17 cellular contexts compared by ENCODE assay signal in genomic region chr1:169901119-169901518, GRCh38. TPM values are rescaled to one million over a fixed set of nuclear protein-coding genes. Genes with fewer than 3 reads are reported as not detected.
DNase-seq lines count a peak whose midpoint lies in the region; ATAC-seq, FAIRE-seq and TF ChIP-seq lines count a peak whose summit lies in the region.
"Had no signal": no experiment of that assay in that cellular context is flagged by ENCODE, and none has a peak within 500 bp of the region (broad histone marks: within the 10 kb centered on the region; RNA-seq: fewer than 3 reads in every experiment).

No MANE protein-coding gene starts in this region.

- H3K9ac ChIP-seq in liver (ENCODE audit: low read depth in 1 of 2, low read length in 2 of 2): no peak overlapping the region

- peak; percentile 91 for ATAC-seq in left colon
- no peak for ATAC-seq in left cardiac atrium
- ATAC-seq: GM23338, HCT116 had no signal

- H3K36me3 ChIP-seq in liver (ENCODE audit: control insufficient read depth in 4 of 4, insufficient read depth in 3 of 4, low read depth in 1 of 4, low read length in 3 of 4) (no peaks in the 10 kb centered on the region), small intestine (ENCODE audit: control insufficient read depth in 2 of 2, insufficient read depth in 2 of 2, low read length in 2 of 2) (no peaks in the 10 kb centered on the region)

- TF ChIP-seq CTCF in liver (IDR thresholded peaks at IDR 0.05; ENCODE audit: low read depth, low read length, missing input control): no peak

- FAIRE-seq in small intestine (lab: Jason Lieb, UNC): no peak
- FAIRE-seq: GM12891 had no signal

- H3K4me3 ChIP-seq in liver (ENCODE audit: low read depth in 1 of 3, low read length in 3 of 3) (no peak overlapping the region), small intestine (ENCODE audit: low read depth in 1 of 2, low read length in 2 of 2) (no peak overlapping the region)
- H3K4me3 ChIP-seq: GM23338 had no signal

- no peak for TF ChIP-seq RAD21 in liver (IDR thresholded peaks at IDR 0.05)

- no peak for DNase-seq in left colon
- peak; percentile 67 for DNase-seq in small intestine
- no peak for DNase-seq in left cardiac atrium
- no peak for DNase-seq in epidermal melanocyte (ENCODE audit: insufficient read length, low spot score)
- no peak for DNase-seq in NCI-H1048 (lab: John Stamatoyannopoulos, UW)
- DNase-seq: C1 segment of cervical spinal cord; Calu3; CD4-positive, alpha-beta memory T cell; COR-L47; DMS53; DMS79 treated with DMSO at 0.1 percent for 48 hours; GF-D8; H9 had no signal

- intact Hi-C loops in left colon (cut with DNase I, micrococcal nuclease) (no loop called here), left cardiac atrium (cut with DNase I) (no loop called here)

- H3K27ac ChIP-seq in liver (ENCODE audit: low read depth in 1 of 2, low read length in 2 of 2) (no peak overlapping the region), small intestine (ENCODE audit: low read depth in 1 of 2, low read length in 1 of 2) (no peak overlapping the region)

- H3K9me3 ChIP-seq in liver (ENCODE audit: control insufficient read depth in 4 of 4, low read length in 3 of 4): no peaks in the 10 kb centered on the region
- H3K9me3 ChIP-seq in small intestine (ENCODE audit: control insufficient read depth, low read depth): no peaks in the 10 kb centered on the region

- H3K4me1 ChIP-seq in liver (ENCODE audit: control insufficient read depth in 4 of 4, insufficient read depth in 4 of 4, low read length in 3 of 4) (peaks cover 0 to 4% (median 0%) of the 10 kb centered on the region in 4 donors), small intestine (ENCODE audit: control insufficient read depth in 2 of 2, insufficient read depth in 1 of 2, low read depth in 1 of 2, low read length in 1 of 2) (peaks cover 0 to 2% of the 10 kb centered on the region in 2 donors)

- WGBS in liver: 96% methylated on average over 1 of the region's 1 CpG
- WGBS in small intestine, 3 donors: 93 to 94% (median 93%) methylated on average over 1 of the region's 1 CpG

- H3K27me3 ChIP-seq in liver (ENCODE audit: control insufficient read depth in 4 of 4, insufficient read depth in 4 of 4, low read length in 3 of 4): no peaks in the 10 kb centered on the region
- peaks cover 0 to 2% of the 10 kb centered on the region in 2 donors for H3K27me3 ChIP-seq in small intestine (ENCODE audit: control insufficient read depth in 2 of 2, insufficient read depth in 2 of 2, low read length in 2 of 2)

TF ChIP-seq in liver, 16 proteins besides CTCF, POLR2A, EP300 and RAD21:
- TF ChIP-seq FOXA1 (IDR thresholded peaks at IDR 0.05) (no peak), YY1 (IDR thresholded peaks at IDR 0.05) (no peak), HNF4G (IDR thresholded peaks at IDR 0.05) (no peak), ATF3 (IDR thresholded peaks at IDR 0.05) (no peak), FOXA2 (IDR thresholded peaks at IDR 0.05) (no peak), RXRA (IDR thresholded peaks at IDR 0.05) (peak; percentile 14 to 53), HNF4A (conservative IDR thresholded peaks at IDR 0.05) (peak; percentile 93 to 94), GABPA (IDR thresholded peaks at IDR 0.05 in 1 of 2, conservative IDR thresholded peaks at IDR 0.05 in 1 of 2) (no peak), EGR1 (IDR thresholded peaks at IDR 0.05; ENCODE audit: low read depth in 2 of 2) (no peak), SP1 (IDR thresholded peaks at IDR 0.05) (peak; percentile 57), TAF1 (conservative IDR thresholded peaks at IDR 0.05) (no peak), JUND (IDR thresholded peaks at IDR 0.05) (peak in 1 of 2 donors; percentile 26), REST (IDR thresholded peaks at IDR 0.05) (no peak), ZBTB33 (IDR thresholded peaks at IDR 0.05) (no peak), MAX (IDR thresholded peaks at IDR 0.05) (no peak), NR2F2 (IDR thresholded peaks at IDR 0.05) (no peak)

RNA-seq across cellular contexts. Expression of gene SCYL3, which starts 7.4 kb away (rescaled TPM):
- total RNA-seq in left colon (10 to 100 TPM; 14.7 to 15.4 TPM), liver (10 to 100 TPM in 1 of 2 donors, 1 to 10 TPM in 1; 7.3 to 12.2 TPM), left cardiac atrium (1 to 10 TPM; 5.5 to 6.1 TPM)
- polyA plus RNA-seq in liver (1 to 10 TPM; 4.0 to 5.0 TPM), small intestine (1 to 10 TPM; 4.4 to 6.7 (median 4.6) TPM)
